In the genomic region with DNA sequence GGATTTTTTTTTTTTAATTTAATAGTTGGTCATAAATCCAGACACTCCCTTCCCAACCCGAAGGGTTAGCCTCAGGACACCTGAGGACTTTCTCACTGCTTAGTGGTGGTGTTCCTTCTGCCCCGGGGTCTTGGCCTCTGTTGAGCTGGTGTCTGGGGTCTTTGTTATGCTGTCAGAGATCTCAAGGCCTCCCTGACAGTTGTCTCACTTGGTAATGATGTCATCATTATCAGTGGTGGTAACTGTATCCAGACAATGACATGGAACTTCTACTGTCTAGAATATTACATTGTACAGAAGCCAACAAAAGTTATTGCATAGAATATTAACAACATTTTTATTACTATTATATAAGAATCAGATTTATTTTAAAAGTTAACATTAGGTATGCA, we compare ENCODE assay signal across 2 cellular contexts.
A peak's percentile ranks its signal among the peaks of the same experiment; 100 is the strongest.
TF ChIP-seq lines count a peak whose summit lies in the region.

No MANE protein-coding gene starts in this region.

TF ChIP-seq in HEK293, 187 proteins besides CTCF, POLR2A, EP300 and RAD21 (continued from another document):
- TF ChIP-seq, protein P1, sequence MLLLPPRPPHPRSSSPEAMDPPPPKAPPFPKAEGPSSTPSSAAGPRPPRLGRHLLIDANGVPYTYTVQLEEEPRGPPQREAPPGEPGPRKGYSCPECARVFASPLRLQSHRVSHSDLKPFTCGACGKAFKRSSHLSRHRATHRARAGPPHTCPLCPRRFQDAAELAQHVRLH (tag by site-specific recombination; IDR thresholded peaks at IDR 0.05), result no peak
- TF ChIP-seq ZNF155 (tag by site-specific recombination; IDR thresholded peaks at IDR 0.05), result no peak
- TF ChIP-seq SP3 (tag by site-specific recombination; IDR thresholded peaks at IDR 0.05), result no peak
- TF ChIP-seq ZNF202 (tag by site-specific recombination; IDR thresholded peaks at IDR 0.05; ENCODE audit: borderline replicate concordance), result no peak
- TF ChIP-seq ZNF366 (tag by site-specific recombination; conservative IDR thresholded peaks at IDR 0.05), result no peak
- no peak for TF ChIP-seq ZEB2 (tag by site-specific recombination; IDR thresholded peaks at IDR 0.05)
- TF ChIP-seq ZSCAN30 (tag by site-specific recombination; IDR thresholded peaks at IDR 0.05), result peak; percentile 47; the same call in 1 of the 2 replicates
- no peak for TF ChIP-seq KLF16 (tag by site-specific recombination; IDR thresholded peaks at IDR 0.05)
- no peak for TF ChIP-seq ZNF112 (tag by site-specific recombination; IDR thresholded peaks at IDR 0.05)
- TF ChIP-seq ZNF549 (tag by site-specific recombination; IDR thresholded peaks at IDR 0.05), result no peak
- no peak for TF ChIP-seq GLI2 (tag by site-specific recombination; IDR thresholded peaks at IDR 0.05; ENCODE audit: borderline replicate concordance, low read depth)
- TF ChIP-seq, protein P2, sequence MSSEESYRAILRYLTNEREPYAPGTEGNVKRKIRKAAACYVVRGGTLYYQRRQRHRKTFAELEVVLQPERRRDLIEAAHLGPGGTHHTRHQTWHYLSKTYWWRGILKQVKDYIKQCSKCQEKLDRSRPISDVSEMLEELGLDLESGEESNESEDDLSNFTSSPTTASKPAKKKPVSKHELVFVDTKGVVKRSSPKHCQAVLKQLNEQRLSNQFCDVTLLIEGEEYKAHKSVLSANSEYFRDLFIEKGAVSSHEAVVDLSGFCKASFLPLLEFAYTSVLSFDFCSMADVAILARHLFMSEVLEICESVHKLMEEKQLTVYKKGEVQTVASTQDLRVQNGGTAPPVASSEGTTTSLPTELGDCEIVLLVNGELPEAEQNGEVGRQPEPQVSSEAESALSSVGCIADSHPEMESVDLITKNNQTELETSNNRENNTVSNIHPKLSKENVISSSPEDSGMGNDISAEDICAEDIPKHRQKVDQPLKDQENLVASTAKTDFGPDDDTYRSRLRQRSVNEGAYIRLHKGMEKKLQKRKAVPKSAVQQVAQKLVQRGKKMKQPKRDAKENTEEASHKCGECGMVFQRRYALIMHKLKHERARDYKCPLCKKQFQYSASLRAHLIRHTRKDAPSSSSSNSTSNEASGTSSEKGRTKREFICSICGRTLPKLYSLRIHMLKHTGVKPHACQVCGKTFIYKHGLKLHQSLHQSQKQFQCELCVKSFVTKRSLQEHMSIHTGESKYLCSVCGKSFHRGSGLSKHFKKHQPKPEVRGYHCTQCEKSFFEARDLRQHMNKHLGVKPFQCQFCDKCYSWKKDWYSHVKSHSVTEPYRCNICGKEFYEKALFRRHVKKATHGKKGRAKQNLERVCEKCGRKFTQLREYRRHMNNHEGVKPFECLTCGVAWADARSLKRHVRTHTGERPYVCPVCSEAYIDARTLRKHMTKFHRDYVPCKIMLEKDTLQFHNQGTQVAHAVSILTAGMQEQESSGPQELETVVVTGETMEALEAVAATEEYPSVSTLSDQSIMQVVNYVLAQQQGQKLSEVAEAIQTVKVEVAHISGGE (tag by site-specific recombination; conservative IDR thresholded peaks at IDR 0.05; ENCODE audit: low read depth), result no peak
- 0 out of 2 replicates have a peak, but pooled peaks have one; percentile 18 for TF ChIP-seq ZBTB21 (tag by site-specific recombination; IDR thresholded peaks at IDR 0.05)
- TF ChIP-seq GLIS1 (tag by site-specific recombination; IDR thresholded peaks at IDR 0.05), result 0 out of 2 replicates have a peak, but pooled peaks have one; percentile 12

TF ChIP-seq in K562, 482 proteins besides CTCF, POLR2A, EP300 and RAD21 (continued from another document and continues in another):
- TF ChIP-seq ZBTB2 (IDR thresholded peaks at IDR 0.05) (no peak), MBD2 (IDR thresholded peaks at IDR 0.05; ENCODE audit: borderline replicate concordance, low read depth) (no peak), ZBTB8A (IDR thresholded peaks at IDR 0.05; ENCODE audit: partially characterized antibody) (no peak), FOS (IDR thresholded peaks at IDR 0.05; ENCODE audit: extremely low read depth, insufficient read length) (no peak), RFX7 (CRISPR knock-in tag; IDR thresholded peaks at IDR 0.05) (no peak), TAF9B (IDR thresholded peaks at IDR 0.05; ENCODE audit: partially characterized antibody) (no peak), HBP1 (CRISPR knock-in tag; IDR thresholded peaks at IDR 0.05) (no peak), ZNF174 (CRISPR knock-in tag; IDR thresholded peaks at IDR 0.05) (no peak), NR2F6 (CRISPR knock-in tag; IDR thresholded peaks at IDR 0.05) (no peak), ATF3 (IDR thresholded peaks at IDR 0.05) (peak; percentile 93), ATF3 (CRISPR knock-in tag; conservative IDR thresholded peaks at IDR 0.05) (no peak), PHB (CRISPR knock-in tag; IDR thresholded peaks at IDR 0.05) (no peak), ESRRA (IDR thresholded peaks at IDR 0.05; ENCODE audit: borderline replicate concordance, low read depth) (no peak), NFXL1 (CRISPR knock-in tag; IDR thresholded peaks at IDR 0.05) (no peak), CHD7 (IDR thresholded peaks at IDR 0.05; ENCODE audit: low read depth, low read length) (no peak), HMBOX1 (IDR thresholded peaks at IDR 0.05) (no peak), CREM (IDR thresholded peaks at IDR 0.05; ENCODE audit: low read depth) (0 out of 2 replicates have a peak, but pooled peaks have one; percentile 7), NCOA1 (IDR thresholded peaks at IDR 0.05; ENCODE audit: low read depth) (no peak)
- TF ChIP-seq, protein P3, sequence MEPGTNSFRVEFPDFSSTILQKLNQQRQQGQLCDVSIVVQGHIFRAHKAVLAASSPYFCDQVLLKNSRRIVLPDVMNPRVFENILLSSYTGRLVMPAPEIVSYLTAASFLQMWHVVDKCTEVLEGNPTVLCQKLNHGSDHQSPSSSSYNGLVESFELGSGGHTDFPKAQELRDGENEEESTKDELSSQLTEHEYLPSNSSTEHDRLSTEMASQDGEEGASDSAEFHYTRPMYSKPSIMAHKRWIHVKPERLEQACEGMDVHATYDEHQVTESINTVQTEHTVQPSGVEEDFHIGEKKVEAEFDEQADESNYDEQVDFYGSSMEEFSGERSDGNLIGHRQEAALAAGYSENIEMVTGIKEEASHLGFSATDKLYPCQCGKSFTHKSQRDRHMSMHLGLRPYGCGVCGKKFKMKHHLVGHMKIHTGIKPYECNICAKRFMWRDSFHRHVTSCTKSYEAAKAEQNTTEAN (CRISPR knock-in tag; IDR thresholded peaks at IDR 0.05), result no peak
